ENCODE assay signal across 11 cellular contexts in genomic region chr2:237980751-237981150, GRCh38. TPM values are rescaled to one million over a fixed set of nuclear protein-coding genes. Genes with fewer than 3 reads are reported as not detected.
DNase-seq lines count a peak whose midpoint lies in the region; ATAC-seq, FAIRE-seq and TF ChIP-seq lines count a peak whose summit lies in the region.
"Had no signal": no experiment of that assay in that cellular context is flagged by ENCODE, and none has a peak within 500 bp of the region (broad histone marks: within the 10 kb centered on the region; RNA-seq: fewer than 3 reads in every experiment).

No MANE protein-coding gene starts in this region.

- H3K4me1 ChIP-seq in PC-9 (replicated peaks; ENCODE audit: insufficient read depth): peaks cover 52% of the 10 kb centered on the region
- no peaks in the 10 kb centered on the region for H3K4me1 ChIP-seq in astrocyte (ENCODE audit: insufficient read depth, low read length)
- peaks cover 11 to 83% (median 43%) of the 10 kb centered on the region in 6 donors for H3K4me1 ChIP-seq in spleen

- H3K36me3 ChIP-seq in PC-9 (ENCODE audit: low read depth): peaks cover 6% of the 10 kb centered on the region
- H3K36me3 ChIP-seq in astrocyte (ENCODE audit: insufficient read depth, low read length): peaks cover 2% of the 10 kb centered on the region
- H3K36me3 ChIP-seq in spleen: peaks cover 0 to 48% (median 5%) of the 10 kb centered on the region in 6 donors

- no peak overlapping the region for H3K27ac Mint-ChIP-seq in astrocyte (ENCODE audit: unreplicated experiment)

- BruUV-seq in PC-9 (replicated peaks; lab: Mats Ljungman, UMichigan): no TSS peak

- H3K79me2 ChIP-seq in PC-9 (ENCODE audit: low read depth) (peaks cover 72% of the 10 kb centered on the region), astrocyte (ENCODE audit: insufficient read depth, low read length) (peaks cover 97% of the 10 kb centered on the region)

- no peak for FAIRE-seq in astrocyte (lab: Jason Lieb, UNC)
- FAIRE-seq: A204.1, GM18507 had no signal

- H3K4me3 ChIP-seq in PC-9 (no peak overlapping the region), astrocyte (ENCODE audit: insufficient read depth, low read depth, low read length) (no peak overlapping the region), spleen (no peak overlapping the region)

- POLR2A ChIA-PET in PC-9 (lab: Charles Lee; ENCODE audit: unreplicated experiment): interaction anchor here (0.6 kb wide), 2 partner anchors 116 to 259 kb away, joined by 3 to 6 read pairs; no protein-coding TSS in a partner anchor

- H3K4me2 ChIP-seq in PC-9: peak overlapping the region; percentile 67
- H3K4me2 ChIP-seq in astrocyte (ENCODE audit: low read length): no peak overlapping the region

- H3K4me1 Mint-ChIP-seq in astrocyte (ENCODE audit: low read depth, unreplicated experiment): peaks cover 16% of the 10 kb centered on the region

- H2AFZ ChIP-seq in PC-9 (no peak overlapping the region), astrocyte (ENCODE audit: low read depth, low read length) (no peak overlapping the region)

- CTCF ChIA-PET in PC-9 (lab: Charles Lee): no interaction called here

- peak overlapping the region; percentile 59 for H3K27ac ChIP-seq in PC-9
- H3K27ac ChIP-seq in astrocyte (ENCODE audit: low read depth, low read length): no peak overlapping the region
- H3K27ac ChIP-seq in spleen: peak overlapping the region in 5 of 8 donors; percentile 2 to 72 (median 33)

- H4K20me1 ChIP-seq in PC-9 (ENCODE audit: insufficient read depth) (peaks cover 45% of the 10 kb centered on the region), astrocyte (ENCODE audit: insufficient read depth, low read length) (peaks cover 96% of the 10 kb centered on the region)

- peaks cover 38% of the 10 kb centered on the region for H3F3A ChIP-seq in PC-9 (ENCODE audit: insufficient read depth, low read depth)

- H3K9me3 Mint-ChIP-seq in astrocyte (ENCODE audit: unreplicated experiment): no peaks in the 10 kb centered on the region

- H3K27me3 Mint-ChIP-seq in astrocyte (ENCODE audit: low read depth, unreplicated experiment): no peaks in the 10 kb centered on the region

- peaks cover 16% of the 10 kb centered on the region for H3K36me3 Mint-ChIP-seq in astrocyte (ENCODE audit: low read depth, unreplicated experiment)

- H3K9me3 ChIP-seq in PC-9 (ENCODE audit: insufficient read depth, low read depth) (no peaks in the 10 kb centered on the region), astrocyte (ENCODE audit: insufficient read depth, low read depth, low read length) (no peaks in the 10 kb centered on the region), spleen (no peaks in the 10 kb centered on the region)

- H3K4me3 Mint-ChIP-seq in astrocyte (ENCODE audit: unreplicated experiment): no peak overlapping the region

- no peak overlapping the region for H3K9ac ChIP-seq in astrocyte (ENCODE audit: low read length)

- intact Hi-C loops in PC-9 (cut with micrococcal nuclease; ENCODE audit: unreplicated experiment): no loop called here
- intact Hi-C loops in spleen (cut with DNase I; ENCODE audit: low total_unique reads): no loop called here

- H3K9me2 ChIP-seq in PC-9 (ENCODE audit: insufficient read depth): no peaks in the 10 kb centered on the region

- ATAC-seq in activated CD4-positive, CD25-positive, alpha-beta regulatory T cell treated with anti-CD3 and anti-CD28 coated beads, Interleukin-2, amount 50 U/mL, for 24 hours: peak; percentile 49 to 53
- ATAC-seq in GM18873 (IDR thresholded peaks at IDR 0.05; ENCODE audit: low FRiP score, unreplicated experiment): no peak
- ATAC-seq in HG03520 (IDR thresholded peaks at IDR 0.05; ENCODE audit: unreplicated experiment): no peak

- no peaks in the 10 kb centered on the region for H3K27me3 ChIP-seq in PC-9 (ENCODE audit: insufficient read depth, low read depth)
- no peaks in the 10 kb centered on the region for H3K27me3 ChIP-seq in astrocyte (ENCODE audit: insufficient read depth, low read length)
- no peaks in the 10 kb centered on the region for H3K27me3 ChIP-seq in spleen (replicated peaks in 1 of 7)

- no peak for DNase-seq in activated CD4-positive, CD25-positive, alpha-beta regulatory T cell (lab: John Stamatoyannopoulos, UW)
- DNase-seq in PC-9 (peak; percentile 49 to 97), astrocyte (ENCODE audit: low read depth) (peak; percentile 31), spleen (no peak)
- DNase-seq in activated effector memory CD4-positive, alpha-beta T cell treated with Interleukin-2 at 50 U/mL for 16 hours: no peak
- DNase-seq: EL had no signal

- 40 to 60% (median 44%) methylated on average over 6 of the region's 6 CpGs for WGBS in spleen, 5 donors

- no peak for TF ChIP-seq POLR2A in spleen (IDR thresholded peaks at IDR 0.05)

- TF ChIP-seq CTCF in PC-9 (conservative IDR thresholded peaks at IDR 0.05) (no peak), astrocyte (IDR thresholded peaks at IDR 0.05; ENCODE audit: insufficient read depth, low read depth, low read length) (no peak), spleen (IDR thresholded peaks at IDR 0.05 in 8 of 11, conservative IDR thresholded peaks at IDR 0.05 in 3 of 11) (no peak)

RNA-seq across cellular contexts. Expression of gene UBE2F, which starts 13.9 kb away (rescaled TPM):
- 76.7 and 103 TPM in 2 replicates for total RNA-seq in PC-9 (2021)
- 56.8 and 67.1 TPM in 2 replicates for total RNA-seq in astrocyte
- 10 to 100 TPM; 32.1 to 73.9 (median 48.9) TPM for total RNA-seq in spleen
- 10 to 100 TPM; 34.3 to 49.3 (median 46.0) TPM for polyA plus RNA-seq in spleen

Comparison
In these comparisons a context has a peak if more than half of its experiments do, and no peak if none do; other contexts are left out.
1. ATAC-seq: peak in activated CD4-positive, CD25-positive, alpha-beta regulatory T cell treated with anti-CD3 and anti-CD28 coated beads, Interleukin-2, amount 50 U/mL, for 24 hours (2 of 2); none in GM18873 (single experiment) and HG03520 (single experiment).
2. DNase-seq: peak in PC-9 (2 of 2) and astrocyte (single experiment); none in activated CD4-positive, CD25-positive, alpha-beta regulatory T cell (0 of 4), spleen (single experiment) and activated effector memory CD4-positive, alpha-beta T cell treated with Interleukin-2 at 50 U/mL for 16 hours (single experiment).